Comparison of ENCODE assay signal across 1 cellular context in the genomic region with DNA sequence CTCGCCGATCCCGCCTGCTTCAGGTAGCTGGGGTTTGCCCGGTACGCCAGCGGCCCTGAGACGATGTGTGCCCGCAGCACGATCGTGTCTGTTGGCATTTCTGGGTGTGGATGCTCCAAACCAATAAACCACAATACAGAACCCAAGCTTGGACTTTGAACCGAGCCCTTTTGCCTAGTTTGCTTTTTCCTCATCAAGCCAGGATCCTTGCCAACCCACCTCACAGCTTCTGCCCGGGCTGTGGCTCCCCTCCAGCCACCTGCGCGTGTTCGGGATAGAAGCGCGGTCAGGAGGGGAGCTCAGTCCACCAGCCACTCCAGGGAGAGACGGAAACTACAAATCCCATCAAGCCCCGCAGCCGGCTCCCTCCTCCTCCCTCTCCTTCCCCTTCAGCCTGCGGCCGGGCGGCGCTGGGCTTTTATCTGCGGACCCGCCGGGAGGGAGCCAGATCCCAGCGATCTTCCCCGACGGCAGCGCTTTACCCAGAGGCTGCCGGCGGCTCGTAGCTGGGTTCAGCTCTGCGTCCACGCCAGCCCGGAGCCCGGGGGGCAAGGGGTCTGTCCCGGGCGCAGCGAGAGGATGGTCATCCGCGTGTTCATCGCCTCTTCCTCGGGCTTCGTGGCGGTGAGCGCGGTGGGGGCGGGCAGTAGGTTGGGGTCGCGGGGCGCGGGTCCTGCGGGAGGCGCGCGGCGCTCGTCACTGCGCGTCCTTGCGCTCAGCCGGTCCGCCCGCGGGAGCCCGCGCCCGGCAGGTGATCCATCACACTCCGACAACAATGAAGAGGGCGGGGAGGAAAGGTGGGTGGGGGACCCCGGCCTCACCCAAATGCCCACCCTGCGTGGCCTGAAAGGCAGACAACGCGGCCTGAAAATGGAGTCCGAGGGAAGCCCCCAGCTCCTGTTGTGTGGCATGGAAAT.
TF ChIP-seq lines count a peak whose summit lies in the region.

Gene SH3BGRL2, plus strand, starts transcription at position 447 of the 917 bp plus-strand sequence. Its CDS starts 133 bp downstream, at position 580.

TF ChIP-seq in HepG2, 621 proteins besides CTCF, POLR2A, EP300 and RAD21 (continued from another document and continues in another):
- TF ChIP-seq REXO4 (CRISPR knock-in tag; IDR thresholded peaks at IDR 0.05; ENCODE audit: borderline replicate concordance) (no peak), ZNF782 (CRISPR knock-in tag; IDR thresholded peaks at IDR 0.05; ENCODE audit: borderline replicate concordance) (peak; percentile 15; the same call in 1 of the 2 replicates), AKAP8 (CRISPR knock-in tag; IDR thresholded peaks at IDR 0.05) (no peak), MIXL1 (CRISPR knock-in tag; IDR thresholded peaks at IDR 0.05) (no peak), ZNF225 (CRISPR knock-in tag; IDR thresholded peaks at IDR 0.05) (no peak; the same call in 1 of the 2 replicates), SALL2 (CRISPR knock-in tag; IDR thresholded peaks at IDR 0.05) (peak; percentile 35; the same call in 1 of the 2 replicates), FOXK1 (CRISPR knock-in tag; IDR thresholded peaks at IDR 0.05; ENCODE audit: borderline replicate concordance, low read depth) (no peak; the same call in 1 of the 2 replicates), CC2D1A (CRISPR knock-in tag; IDR thresholded peaks at IDR 0.05) (no peak), ZNF775 (CRISPR knock-in tag; IDR thresholded peaks at IDR 0.05; ENCODE audit: borderline replicate concordance) (no peak), TOE1 (CRISPR knock-in tag; IDR thresholded peaks at IDR 0.05) (no peak), NFYB (CRISPR knock-in tag; IDR thresholded peaks at IDR 0.05) (peak; percentile 28; the same call in 1 of the 2 replicates), ATAD3A (CRISPR knock-in tag; IDR thresholded peaks at IDR 0.05) (no peak), SAFB2 (CRISPR knock-in tag; IDR thresholded peaks at IDR 0.05; ENCODE audit: borderline replicate concordance, low read depth) (peak; percentile 42; the same call in 1 of the 2 replicates), ARNTL (CRISPR knock-in tag; IDR thresholded peaks at IDR 0.05) (no peak), PRDM15 (CRISPR knock-in tag; IDR thresholded peaks at IDR 0.05) (no peak), ZFP90 (CRISPR knock-in tag; IDR thresholded peaks at IDR 0.05; ENCODE audit: borderline replicate concordance) (peak; percentile 66; the same call in 1 of the 2 replicates), ZNF451 (CRISPR knock-in tag; IDR thresholded peaks at IDR 0.05) (peak; percentile 57), MIER3 (CRISPR knock-in tag; IDR thresholded peaks at IDR 0.05; ENCODE audit: borderline replicate concordance) (no peak), EEA1 (CRISPR knock-in tag; IDR thresholded peaks at IDR 0.05; ENCODE audit: borderline replicate concordance) (no peak), GLMP (CRISPR knock-in tag; IDR thresholded peaks at IDR 0.05; ENCODE audit: borderline replicate concordance) (no peak), NFYC (CRISPR knock-in tag; IDR thresholded peaks at IDR 0.05) (no peak), BHLHE40 (IDR thresholded peaks at IDR 0.05; ENCODE audit: low read length) (peak; percentile 59), ZNF326 (CRISPR knock-in tag; IDR thresholded peaks at IDR 0.05; ENCODE audit: borderline replicate concordance) (no peak), PAX8 (CRISPR knock-in tag; IDR thresholded peaks at IDR 0.05; ENCODE audit: borderline replicate concordance) (no peak), MTA3 (CRISPR knock-in tag; IDR thresholded peaks at IDR 0.05) (no peak), NFKB2 (CRISPR knock-in tag; IDR thresholded peaks at IDR 0.05; ENCODE audit: borderline replicate concordance) (no peak; the same call in 1 of the 2 replicates), ATF4 (CRISPR knock-in tag; IDR thresholded peaks at IDR 0.05) (0 out of 4 replicates have a peak, but pooled peaks of 1 of the 2 experiments have one; percentile 13), ZNF414 (CRISPR knock-in tag; IDR thresholded peaks at IDR 0.05) (no peak), HDAC2 (CRISPR knock-in tag; IDR thresholded peaks at IDR 0.05) (peak; percentile 30; the same call in 1 of the 2 replicates), ZNF33A (CRISPR knock-in tag; IDR thresholded peaks at IDR 0.05; ENCODE audit: borderline replicate concordance) (no peak), SSRP1 (CRISPR knock-in tag; IDR thresholded peaks at IDR 0.05) (no peak), ZSCAN22 (CRISPR knock-in tag; IDR thresholded peaks at IDR 0.05) (no peak; the same call in 1 of the 2 replicates), ZMYM3 (CRISPR knock-in tag; IDR thresholded peaks at IDR 0.05) (peak; percentile 47), FOXM1 (CRISPR knock-in tag; IDR thresholded peaks at IDR 0.05) (no peak), ZNF382 (CRISPR knock-in tag; IDR thresholded peaks at IDR 0.05; ENCODE audit: borderline replicate concordance) (no peak), GATA4 (IDR thresholded peaks at IDR 0.05; ENCODE audit: borderline replicate concordance, low read depth) (0 out of 2 replicates have a peak, but pooled peaks have one; percentile 46)
- TF ChIP-seq, protein P1, sequence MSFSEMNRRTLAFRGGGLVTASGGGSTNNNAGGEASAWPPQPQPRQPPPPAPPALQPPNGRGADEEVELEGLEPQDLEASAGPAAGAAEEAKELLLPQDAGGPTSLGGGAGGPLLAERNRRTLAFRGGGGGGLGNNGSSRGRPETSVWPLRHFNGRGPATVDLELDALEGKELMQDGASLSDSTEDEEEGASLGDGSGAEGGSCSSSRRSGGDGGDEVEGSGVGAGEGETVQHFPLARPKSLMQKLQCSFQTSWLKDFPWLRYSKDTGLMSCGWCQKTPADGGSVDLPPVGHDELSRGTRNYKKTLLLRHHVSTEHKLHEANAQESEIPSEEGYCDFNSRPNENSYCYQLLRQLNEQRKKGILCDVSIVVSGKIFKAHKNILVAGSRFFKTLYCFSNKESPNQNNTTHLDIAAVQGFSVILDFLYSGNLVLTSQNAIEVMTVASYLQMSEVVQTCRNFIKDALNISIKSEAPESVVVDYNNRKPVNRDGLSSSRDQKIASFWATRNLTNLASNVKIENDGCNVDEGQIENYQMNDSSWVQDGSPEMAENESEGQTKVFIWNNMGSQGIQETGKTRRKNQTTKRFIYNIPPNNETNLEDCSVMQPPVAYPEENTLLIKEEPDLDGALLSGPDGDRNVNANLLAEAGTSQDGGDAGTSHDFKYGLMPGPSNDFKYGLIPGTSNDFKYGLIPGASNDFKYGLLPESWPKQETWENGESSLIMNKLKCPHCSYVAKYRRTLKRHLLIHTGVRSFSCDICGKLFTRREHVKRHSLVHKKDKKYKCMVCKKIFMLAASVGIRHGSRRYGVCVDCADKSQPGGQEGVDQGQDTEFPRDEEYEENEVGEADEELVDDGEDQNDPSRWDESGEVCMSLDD (CRISPR knock-in tag; IDR thresholded peaks at IDR 0.05; ENCODE audit: borderline replicate concordance), result 0 out of 2 replicates have a peak, but pooled peaks have one; percentile 23
- TF ChIP-seq, protein P2, sequence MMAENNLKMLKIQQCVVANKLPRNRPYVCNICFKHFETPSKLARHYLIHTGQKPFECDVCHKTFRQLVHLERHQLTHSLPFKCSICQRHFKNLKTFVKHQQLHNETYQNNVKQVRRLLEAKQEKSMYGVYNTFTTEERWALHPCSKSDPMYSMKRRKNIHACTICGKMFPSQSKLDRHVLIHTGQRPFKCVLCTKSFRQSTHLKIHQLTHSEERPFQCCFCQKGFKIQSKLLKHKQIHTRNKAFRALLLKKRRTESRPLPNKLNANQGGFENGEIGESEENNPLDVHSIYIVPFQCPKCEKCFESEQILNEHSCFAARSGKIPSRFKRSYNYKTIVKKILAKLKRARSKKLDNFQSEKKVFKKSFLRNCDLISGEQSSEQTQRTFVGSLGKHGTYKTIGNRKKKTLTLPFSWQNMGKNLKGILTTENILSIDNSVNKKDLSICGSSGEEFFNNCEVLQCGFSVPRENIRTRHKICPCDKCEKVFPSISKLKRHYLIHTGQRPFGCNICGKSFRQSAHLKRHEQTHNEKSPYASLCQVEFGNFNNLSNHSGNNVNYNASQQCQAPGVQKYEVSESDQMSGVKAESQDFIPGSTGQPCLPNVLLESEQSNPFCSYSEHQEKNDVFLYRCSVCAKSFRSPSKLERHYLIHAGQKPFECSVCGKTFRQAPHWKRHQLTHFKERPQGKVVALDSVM (CRISPR knock-in tag; IDR thresholded peaks at IDR 0.05), result peak; percentile 39; the same call in 1 of the 2 replicates
- TF ChIP-seq, protein P3, sequence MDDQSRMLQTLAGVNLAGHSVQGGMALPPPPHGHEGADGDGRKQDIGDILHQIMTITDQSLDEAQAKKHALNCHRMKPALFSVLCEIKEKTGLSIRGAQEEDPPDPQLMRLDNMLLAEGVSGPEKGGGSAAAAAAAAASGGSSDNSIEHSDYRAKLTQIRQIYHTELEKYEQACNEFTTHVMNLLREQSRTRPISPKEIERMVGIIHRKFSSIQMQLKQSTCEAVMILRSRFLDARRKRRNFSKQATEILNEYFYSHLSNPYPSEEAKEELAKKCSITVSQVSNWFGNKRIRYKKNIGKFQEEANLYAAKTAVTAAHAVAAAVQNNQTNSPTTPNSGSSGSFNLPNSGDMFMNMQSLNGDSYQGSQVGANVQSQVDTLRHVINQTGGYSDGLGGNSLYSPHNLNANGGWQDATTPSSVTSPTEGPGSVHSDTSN (CRISPR knock-in tag; IDR thresholded peaks at IDR 0.05; ENCODE audit: borderline replicate concordance), result no peak
- TF ChIP-seq, protein P4, sequence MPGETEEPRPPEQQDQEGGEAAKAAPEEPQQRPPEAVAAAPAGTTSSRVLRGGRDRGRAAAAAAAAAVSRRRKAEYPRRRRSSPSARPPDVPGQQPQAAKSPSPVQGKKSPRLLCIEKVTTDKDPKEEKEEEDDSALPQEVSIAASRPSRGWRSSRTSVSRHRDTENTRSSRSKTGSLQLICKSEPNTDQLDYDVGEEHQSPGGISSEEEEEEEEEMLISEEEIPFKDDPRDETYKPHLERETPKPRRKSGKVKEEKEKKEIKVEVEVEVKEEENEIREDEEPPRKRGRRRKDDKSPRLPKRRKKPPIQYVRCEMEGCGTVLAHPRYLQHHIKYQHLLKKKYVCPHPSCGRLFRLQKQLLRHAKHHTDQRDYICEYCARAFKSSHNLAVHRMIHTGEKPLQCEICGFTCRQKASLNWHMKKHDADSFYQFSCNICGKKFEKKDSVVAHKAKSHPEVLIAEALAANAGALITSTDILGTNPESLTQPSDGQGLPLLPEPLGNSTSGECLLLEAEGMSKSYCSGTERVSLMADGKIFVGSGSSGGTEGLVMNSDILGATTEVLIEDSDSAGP (CRISPR knock-in tag; IDR thresholded peaks at IDR 0.05; ENCODE audit: borderline replicate concordance), result peak; percentile 88; the same call in 1 of the 2 replicates
- TF ChIP-seq, protein P5, sequence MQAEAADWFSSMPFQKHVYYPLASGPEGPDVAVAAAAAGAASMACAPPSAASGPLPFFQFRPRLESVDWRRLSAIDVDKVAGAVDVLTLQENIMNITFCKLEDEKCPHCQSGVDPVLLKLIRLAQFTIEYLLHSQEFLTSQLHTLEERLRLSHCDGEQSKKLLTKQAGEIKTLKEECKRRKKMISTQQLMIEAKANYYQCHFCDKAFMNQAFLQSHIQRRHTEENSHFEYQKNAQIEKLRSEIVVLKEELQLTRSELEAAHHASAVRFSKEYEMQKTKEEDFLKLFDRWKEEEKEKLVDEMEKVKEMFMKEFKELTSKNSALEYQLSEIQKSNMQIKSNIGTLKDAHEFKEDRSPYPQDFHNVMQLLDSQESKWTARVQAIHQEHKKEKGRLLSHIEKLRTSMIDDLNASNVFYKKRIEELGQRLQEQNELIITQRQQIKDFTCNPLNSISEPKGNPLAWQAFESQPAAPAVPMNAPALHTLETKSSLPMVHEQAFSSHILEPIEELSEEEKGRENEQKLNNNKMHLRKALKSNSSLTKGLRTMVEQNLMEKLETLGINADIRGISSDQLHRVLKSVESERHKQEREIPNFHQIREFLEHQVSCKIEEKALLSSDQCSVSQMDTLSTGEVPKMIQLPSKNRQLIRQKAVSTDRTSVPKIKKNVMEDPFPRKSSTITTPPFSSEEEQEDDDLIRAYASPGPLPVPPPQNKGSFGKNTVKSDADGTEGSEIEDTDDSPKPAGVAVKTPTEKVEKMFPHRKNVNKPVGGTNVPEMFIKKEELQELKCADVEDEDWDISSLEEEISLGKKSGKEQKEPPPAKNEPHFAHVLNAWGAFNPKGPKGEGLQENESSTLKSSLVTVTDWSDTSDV (CRISPR knock-in tag; IDR thresholded peaks at IDR 0.05), result no peak
